Comparison of ENCODE assay signal across 16 cellular contexts in the genomic region with DNA sequence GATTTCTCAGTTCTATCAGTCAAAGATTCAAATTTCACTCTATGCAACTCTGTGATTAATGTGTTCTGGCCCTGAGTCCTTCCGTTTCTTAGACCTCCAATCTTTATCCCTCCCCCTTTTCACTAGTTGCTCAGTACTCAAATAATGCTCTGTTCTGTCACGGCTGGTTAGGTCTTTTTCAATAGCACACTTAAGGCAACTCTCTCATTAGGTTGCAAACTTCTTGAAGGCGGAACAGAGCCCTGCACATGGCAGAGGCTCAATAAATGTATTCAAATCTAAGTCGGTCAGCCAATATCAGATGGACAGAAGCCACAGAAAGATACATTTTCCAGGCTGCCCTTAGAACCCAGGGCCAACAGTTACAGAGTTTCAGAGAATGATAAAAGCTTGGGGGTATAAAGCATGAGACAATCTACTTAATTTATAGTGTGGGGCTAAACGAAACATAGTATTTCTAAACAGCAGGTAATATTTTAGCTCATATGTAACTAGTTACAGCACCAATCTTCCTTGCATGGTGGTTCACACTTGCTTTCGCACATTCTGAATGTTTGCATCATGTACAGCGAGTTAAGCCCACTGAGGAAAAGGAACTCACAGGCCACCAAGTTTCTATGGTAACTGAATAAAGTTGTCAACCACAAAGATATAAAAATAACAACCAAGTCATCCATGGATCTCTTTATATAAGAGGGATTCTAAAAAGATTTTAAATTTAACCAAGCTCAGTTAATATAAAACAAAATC.
DNase-seq lines count a peak whose midpoint lies in the region; ATAC-seq and TF ChIP-seq lines count a peak whose summit lies in the region.
"Had no signal": no experiment of that assay in that cellular context is flagged by ENCODE, and none has a peak within 500 bp of the region (broad histone marks: within the 10 kb centered on the region; RNA-seq: fewer than 3 reads in every experiment).

No MANE protein-coding gene starts in this region.

- intact Hi-C loops in natural killer cell (cut with micrococcal nuclease): loop anchor here (1.0 to 5.0 kb wide), 5 partner anchors 42 to 346 kb away; a partner anchor contains a TSS

- peaks cover 33% of the 10 kb centered on the region for H3K4me1 Mint-ChIP-seq in central memory CD8-positive, alpha-beta T cell
- peaks cover 54 to 55% of the 10 kb centered on the region in 2 donors for H3K4me1 Mint-ChIP-seq in natural killer cell

- peak; percentile 96 for ATAC-seq in HG03066 (IDR thresholded peaks at IDR 0.05; ENCODE audit: low read depth, unreplicated experiment)
- peak; percentile 97 for ATAC-seq in central memory CD8-positive, alpha-beta T cell (replicated peaks; ENCODE audit: extremely low read depth, poor library complexity, severe bottlenecking)
- peak; percentile 89 to 93 (median 92) for ATAC-seq in natural killer cell
- no peak for ATAC-seq in HG02885 (IDR thresholded peaks at IDR 0.05; ENCODE audit: poor library complexity, unreplicated experiment)
- ATAC-seq in HG02981 (IDR thresholded peaks at IDR 0.05; ENCODE audit: unreplicated experiment): no peak
- ATAC-seq: gastroesophageal sphincter, mucosa of descending colon had no signal

- no peak for TF ChIP-seq CTCF in natural killer cell (IDR thresholded peaks at IDR 0.05)

- peak; percentile 44 for DNase-seq in DMS79 treated with DMSO at 0.1 percent for 48 hours (lab: John Stamatoyannopoulos, UW)
- DNase-seq in central memory CD8-positive, alpha-beta T cell (ENCODE audit: low spot score in 2 of 2): peak in 1 of 2 donors; percentile 36
- peak; percentile 41 for DNase-seq in natural killer cell
- no peak for DNase-seq in occipital lobe (lab: John Stamatoyannopoulos, UW)
- DNase-seq in OCI-M1 (lab: John Stamatoyannopoulos, UW): no peak
- DNase-seq: activated CD4-positive, alpha-beta T cell treated with anti-CD3 and anti-CD28 coated beads, Interleukin-2, amount 50 U/mL, for 1 hour; GM23248; KBM-7; mucosa of descending colon; NCI-H1436 treated with DMSO at 0.1 percent for 48 hours; T-helper 1 cell; tibial artery had no signal

- no peaks in the 10 kb centered on the region for H3K9me3 Mint-ChIP-seq in central memory CD8-positive, alpha-beta T cell
- H3K9me3 Mint-ChIP-seq in natural killer cell: no peaks in the 10 kb centered on the region

- H3K36me3 Mint-ChIP-seq in central memory CD8-positive, alpha-beta T cell (ENCODE audit: insufficient read depth): peaks cover 38% of the 10 kb centered on the region
- peaks cover 3% of the 10 kb centered on the region for H3K36me3 Mint-ChIP-seq in natural killer cell

- H3K27ac Mint-ChIP-seq in central memory CD8-positive, alpha-beta T cell (ENCODE audit: low read depth): peak overlapping the region; percentile 86
- H3K27ac Mint-ChIP-seq in natural killer cell: peak overlapping the region; percentile 97 to 98

- no peaks in the 10 kb centered on the region for H3K27me3 Mint-ChIP-seq in central memory CD8-positive, alpha-beta T cell
- no peaks in the 10 kb centered on the region for H3K27me3 Mint-ChIP-seq in natural killer cell (ENCODE audit: low read depth in 2 of 2)

- H3K4me3 Mint-ChIP-seq in central memory CD8-positive, alpha-beta T cell: peak overlapping the region; percentile 47
- peak overlapping the region; percentile 90 for H3K4me3 Mint-ChIP-seq in natural killer cell

Comparison
In these comparisons a context has a peak if more than half of its experiments do, and no peak if none do; other contexts are left out.
1. DNase-seq: peak in DMS79 treated with DMSO at 0.1 percent for 48 hours (single experiment) and natural killer cell (single experiment); none in occipital lobe (single experiment) and OCI-M1 (single experiment).
2. ATAC-seq: peak in HG03066 (single experiment), central memory CD8-positive, alpha-beta T cell (single experiment) and natural killer cell (3 of 3); none in HG02885 (single experiment) and HG02981 (single experiment).